Comparison of ENCODE assay signal across 17 cellular contexts in the genomic region with DNA sequence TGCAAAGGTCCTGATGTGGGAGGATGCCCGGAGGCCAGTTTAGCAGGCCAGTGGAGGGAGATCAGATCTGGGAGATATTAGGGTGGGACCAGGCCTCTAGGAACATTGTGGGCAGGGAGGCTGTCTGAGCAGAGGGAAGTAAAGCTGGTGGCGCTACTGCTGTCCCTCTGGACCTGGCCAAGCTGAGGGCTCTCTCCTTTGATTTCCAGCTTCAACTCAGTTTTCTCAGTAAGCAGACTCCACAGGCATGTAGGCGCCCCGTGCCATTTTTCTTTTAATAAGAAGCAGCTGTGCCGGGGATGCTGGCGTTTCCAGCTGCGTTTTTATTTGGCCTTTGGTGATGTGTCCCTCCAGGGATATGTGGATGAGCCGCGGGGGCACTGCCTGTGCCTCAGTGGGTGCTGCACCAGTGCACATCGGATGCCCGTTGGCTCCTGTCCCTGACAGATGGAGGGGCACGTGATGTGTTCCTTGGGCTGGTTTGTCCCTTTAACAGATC. TPM values are rescaled to one million over a fixed set of nuclear protein-coding genes. Genes with fewer than 3 reads are reported as not detected.
DNase-seq lines count a peak whose midpoint lies in the region; ATAC-seq, FAIRE-seq and TF ChIP-seq lines count a peak whose summit lies in the region.
"Had no signal": no experiment of that assay in that cellular context is flagged by ENCODE, and none has a peak within 500 bp of the region (broad histone marks: within the 10 kb centered on the region; RNA-seq: fewer than 3 reads in every experiment).

No MANE protein-coding gene starts in this region.

- H3K4me3 ChIP-seq in right atrium auricular region: no peak overlapping the region
- H3K4me3 ChIP-seq: spleen had no signal

- H3K36me3 ChIP-seq in right atrium auricular region: peaks cover 4% of the 10 kb centered on the region
- H3K36me3 ChIP-seq: brain microvascular endothelial cell had no signal

- peaks cover 0 to 76% of the 10 kb centered on the region in 2 donors for H3K4me1 ChIP-seq in right atrium auricular region

- H3K27me3 ChIP-seq in right atrium auricular region: no peaks in the 10 kb centered on the region
- H3K27me3 ChIP-seq: brain microvascular endothelial cell, spleen had no signal

- H3K27ac ChIP-seq in right atrium auricular region (peak overlapping the region; percentile 77 to 83), caudate nucleus (ENCODE audit: low read depth, low read length) (peak overlapping the region; percentile 52)
- H3K27ac ChIP-seq: brain microvascular endothelial cell, C4-2B had no signal

- intact Hi-C loops in cardiac septum (cut with DNase I): no loop called here

- no peak for FAIRE-seq in GM19239 (lab: Jason Lieb, UNC)
- FAIRE-seq: keratinocyte had no signal

- no peak for ATAC-seq in GM21717 (IDR thresholded peaks at IDR 0.05; ENCODE audit: unreplicated experiment)

- TF ChIP-seq CTCF in right atrium auricular region (IDR thresholded peaks at IDR 0.05): no peak

- no peak for DNase-seq in right atrium auricular region (ENCODE audit: low spot score)
- no peak for DNase-seq in cardiac septum (ENCODE audit: low spot score)
- peak in 6 of 61 donors; percentile 5 to 21 (median 12) for DNase-seq in caudate nucleus (lab: John Stamatoyannopoulos, UW)
- peak; percentile 27 for DNase-seq in midbrain (lab: John Stamatoyannopoulos, UW)
- DNase-seq in GM19239 (ENCODE audit: insufficient read length, low spot score): no peak
- no peak for DNase-seq in mesenteric fat pad (ENCODE audit: low spot score)
- no peak for DNase-seq in NCI-H1092 (lab: John Stamatoyannopoulos, UW)
- DNase-seq: activated CD4-positive, alpha-beta T cell treated with anti-CD3 and anti-CD28 coated beads for 4 hours; brain microvascular endothelial cell; erythroblast; naive B cell; NCI-H2081 treated with DMSO at 0.1 percent for 48 hours; spleen; T-helper 1 cell had no signal

- no peaks in the 10 kb centered on the region for H3K9me3 ChIP-seq in right atrium auricular region
- H3K9me3 ChIP-seq: spleen had no signal

RNA-seq across cellular contexts. Expression of gene DNM2, which starts 6.7 kb away (rescaled TPM):
- 100 to 1,000 TPM; 111 to 144 TPM for total RNA-seq in right atrium auricular region
- total RNA-seq in cardiac septum: 138 TPM
- 134 TPM for total RNA-seq in mesenteric fat pad

RNA-seq across cellular contexts. Expression of gene QTRT1, which starts 23.4 kb away (rescaled TPM):
- total RNA-seq in right atrium auricular region (10 to 100 TPM; 15.2 to 15.8 TPM), cardiac septum (24.9 TPM), mesenteric fat pad (45.9 TPM)
